ENCODE assay signal across 27 cellular contexts in the genomic region with DNA sequence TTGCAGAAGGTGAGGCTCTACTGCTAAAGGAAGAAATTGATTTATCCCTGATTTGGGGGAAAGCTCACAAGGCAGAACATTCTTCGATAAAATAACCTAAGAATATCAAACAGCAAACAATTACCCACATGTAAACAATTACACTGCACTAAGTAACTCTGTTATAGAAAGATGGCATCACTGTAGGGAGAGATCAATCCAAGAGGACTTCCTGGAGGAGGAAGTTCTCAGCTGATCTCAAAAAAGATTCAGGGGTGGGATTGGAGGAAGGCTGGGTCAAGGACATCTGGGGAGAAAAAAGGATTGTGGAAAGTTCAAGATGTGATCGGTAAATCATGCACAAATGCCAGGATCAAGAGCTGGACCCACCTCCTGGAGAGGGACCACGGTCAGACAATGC.
"Had no signal": no experiment of that assay in that cellular context is flagged by ENCODE, and none has a peak within 500 bp of the region (broad histone marks: within the 10 kb centered on the region; RNA-seq: fewer than 3 reads in every experiment).

No MANE protein-coding gene starts in this region.

- H3K4me1 ChIP-seq: colonic mucosa, gastrocnemius medialis, heart right ventricle, left lung, lower lobe of right lung had no signal

- H3K4me3 ChIP-seq: colonic mucosa, esophagus squamous epithelium, gastrocnemius medialis, heart right ventricle, left lung, lower lobe of right lung, mucosa of descending colon had no signal

- DNase-seq: colonic mucosa; cortex of kidney; effector CD8-positive, alpha-beta T cell; effector memory CD8-positive, alpha-beta T cell; endodermal cell; erythroblast; esophagus squamous epithelium; foreskin fibroblast; foreskin melanocyte; gastrocnemius medialis; glutamatergic neuron; head of caudate nucleus; heart right ventricle; hippocampal formation; left cardiac atrium; left ventricle myocardium superior; lower lobe of right lung; mesenchymal stem cell; mucosa of descending colon had no signal

- H3K36me3 ChIP-seq: colonic mucosa, esophagus squamous epithelium, gastrocnemius medialis, heart right ventricle, left lung, lower lobe of right lung had no signal

- H3K27ac ChIP-seq: colonic mucosa, epithelial cell of prostate, esophagus squamous epithelium, gastrocnemius medialis, heart right ventricle, left lung, lower lobe of right lung had no signal

- ATAC-seq: effector memory CD8-positive, alpha-beta T cell; esophagus mucosa; gastrocnemius medialis; heart right ventricle; left cardiac atrium; left lung; left ventricle myocardium superior; lower lobe of right lung; mucosa of descending colon had no signal

- H3K27ac Mint-ChIP-seq: dendritic cell treated with granulocyte-macrophage colony-stimulating factor and Interleukin-4, amounts not matched to agents 40 ng/mL and 50 ng/mL, for 4 days; effector memory CD8-positive, alpha-beta T cell; endodermal cell; mesothelial cell of epicardium had no signal

- H3K27me3 ChIP-seq: colonic mucosa, esophagus squamous epithelium, left lung had no signal

- H3K9me3 Mint-ChIP-seq: effector memory CD8-positive, alpha-beta T cell had no signal

- H3K9me3 ChIP-seq: colonic mucosa, gastrocnemius medialis, lower lobe of right lung had no signal

- H3K4me1 Mint-ChIP-seq: endodermal cell had no signal

- FAIRE-seq: endometrium, islet of Langerhans, keratinocyte had no signal

- H3K4me3 Mint-ChIP-seq: dendritic cell treated with granulocyte-macrophage colony-stimulating factor and Interleukin-4, amounts not matched to agents 40 ng/mL and 50 ng/mL, for 4 days; effector memory CD8-positive, alpha-beta T cell; endodermal cell; mesothelial cell of epicardium had no signal
